Comparison of ENCODE assay signal across 12 cellular contexts in genomic region chr12:19546611-19547162, GRCh38.
DNase-seq lines count a peak whose midpoint lies in the region; ATAC-seq, FAIRE-seq and TF ChIP-seq lines count a peak whose summit lies in the region.
"Had no signal": no experiment of that assay in that cellular context is flagged by ENCODE, and none has a peak within 500 bp of the region (broad histone marks: within the 10 kb centered on the region; RNA-seq: fewer than 3 reads in every experiment).

No MANE protein-coding gene starts in this region.

- no peaks in the 10 kb centered on the region for H3K36me3 ChIP-seq in gastrocnemius medialis

- no peak for TF ChIP-seq POLR2A in gastrocnemius medialis (IDR thresholded peaks at IDR 0.05)

- H3K27ac ChIP-seq in coronary artery (peak overlapping the region; percentile 62 to 86), gastrocnemius medialis (peak overlapping the region; percentile 24 to 50 (median 44))

- H3K4me3 ChIP-seq in coronary artery (peak overlapping the region; percentile 53), gastrocnemius medialis (peak overlapping the region in 2 of 4 donors; percentile 3 to 29)

- intact Hi-C loops in gastrocnemius medialis (cut with DNase I; ENCODE audit: low total_unique reads) = loop anchor here (2.0 kb wide), 1 partner anchor 106 kb away; no protein-coding TSS in a partner anchor

- peak overlapping the region; percentile 83 for H3K27ac Mint-ChIP-seq in HFFc6
- no peak overlapping the region for H3K27ac Mint-ChIP-seq in activated T-helper 17 cell treated with anti-CD3 and anti-CD28 coated beads, Interleukin-2, amount 50 U/mL, for 72 hours
- H3K27ac Mint-ChIP-seq: dendritic cell treated with granulocyte-macrophage colony-stimulating factor and Interleukin-4, amounts not matched to agents 40 ng/mL and 50 ng/mL, for 4 days had no signal

- ATAC-seq in gastrocnemius medialis = no peak
- ATAC-seq in activated T-helper 17 cell treated with anti-CD3 and anti-CD28 coated beads, Interleukin-2, amount 50 U/mL, for 72 hours (replicated peaks) = no peak
- ATAC-seq: left colon had no signal

- no peak for FAIRE-seq in frontal cortex (lab: Jason Lieb, UNC)

- in situ Hi-C loops in gastrocnemius medialis (cut with MboI; ENCODE audit: low sequenced_read_pairs in 4 of 4) (no loop called here), GM13977 (cut with MboI; ENCODE audit: low pct_unique_long_range_greater_than_20kb, low sequenced_read_pairs, unreplicated experiment) (no loop called here)

- peaks cover 50% of the 10 kb centered on the region for H3K4me1 Mint-ChIP-seq in HFFc6 (ENCODE audit: low read depth)
- peaks cover 4% of the 10 kb centered on the region for H3K4me1 Mint-ChIP-seq in activated T-helper 17 cell treated with anti-CD3 and anti-CD28 coated beads, Interleukin-2, amount 50 U/mL, for 72 hours

- DNase-seq in HFFc6 (peak; percentile 45), coronary artery (ENCODE audit: low spot score) (no peak), iris pigment epithelial cell (ENCODE audit: low read depth) (peak; percentile 58), gastrocnemius medialis (no peak), NCI-H82 (lab: John Stamatoyannopoulos, UW) (no peak), GM13977 (ENCODE audit: low spot score) (no peak), frontal cortex (ENCODE audit: low spot score in 2 of 2) (no peak)
- DNase-seq: Karpas-422, left colon, NCI-H774 had no signal

- H3K4me1 ChIP-seq in gastrocnemius medialis = peaks cover 18 to 20% of the 10 kb centered on the region in 2 donors

- TF ChIP-seq CTCF in HFFc6 (IDR thresholded peaks at IDR 0.05) (no peak), coronary artery (IDR thresholded peaks at IDR 0.05) (no peak), gastrocnemius medialis (IDR thresholded peaks at IDR 0.05 in 4 of 5, conservative IDR thresholded peaks at IDR 0.05 in 1 of 5) (no peak), GM13977 (IDR thresholded peaks at IDR 0.05; ENCODE audit: extremely low read depth, insufficient read depth, missing control alignments) (no peak)

- no peaks in the 10 kb centered on the region for H3K9me3 ChIP-seq in gastrocnemius medialis

- no peaks in the 10 kb centered on the region for H3K27me3 ChIP-seq in gastrocnemius medialis

- no peaks in the 10 kb centered on the region for H3K9me3 Mint-ChIP-seq in HFFc6
- H3K9me3 Mint-ChIP-seq in activated T-helper 17 cell treated with anti-CD3 and anti-CD28 coated beads, Interleukin-2, amount 50 U/mL, for 72 hours = no peaks in the 10 kb centered on the region
- H3K9me3 Mint-ChIP-seq: dendritic cell treated with granulocyte-macrophage colony-stimulating factor and Interleukin-4, amounts not matched to agents 40 ng/mL and 50 ng/mL, for 4 days had no signal

- peak overlapping the region; percentile 86 for H3K4me3 Mint-ChIP-seq in HFFc6
- no peak overlapping the region for H3K4me3 Mint-ChIP-seq in activated T-helper 17 cell treated with anti-CD3 and anti-CD28 coated beads, Interleukin-2, amount 50 U/mL, for 72 hours
- H3K4me3 Mint-ChIP-seq: dendritic cell treated with granulocyte-macrophage colony-stimulating factor and Interleukin-4, amounts not matched to agents 40 ng/mL and 50 ng/mL, for 4 days had no signal

- no peaks in the 10 kb centered on the region for H3K27me3 Mint-ChIP-seq in HFFc6 (ENCODE audit: insufficient read depth)
- H3K27me3 Mint-ChIP-seq in activated T-helper 17 cell treated with anti-CD3 and anti-CD28 coated beads, Interleukin-2, amount 50 U/mL, for 72 hours = no peaks in the 10 kb centered on the region
- H3K27me3 Mint-ChIP-seq: dendritic cell treated with granulocyte-macrophage colony-stimulating factor and Interleukin-4, amounts not matched to agents 40 ng/mL and 50 ng/mL, for 4 days had no signal

- no peaks in the 10 kb centered on the region for H3K36me3 Mint-ChIP-seq in HFFc6 (ENCODE audit: low read depth)
- H3K36me3 Mint-ChIP-seq in activated T-helper 17 cell treated with anti-CD3 and anti-CD28 coated beads, Interleukin-2, amount 50 U/mL, for 72 hours (ENCODE audit: low read depth) = no peaks in the 10 kb centered on the region

Comparison
In these comparisons a context has a peak if more than half of its experiments do, and no peak if none do; other contexts are left out.
1. DNase-seq: peak in HFFc6 (single experiment) and iris pigment epithelial cell (single experiment); none in coronary artery (single experiment), gastrocnemius medialis (0 of 2), NCI-H82 (single experiment), GM13977 (single experiment) and frontal cortex (0 of 2).